Comparison of ENCODE assay signal across 10 cellular contexts in genomic region chr20:63060057-63060991, GRCh38. TPM values are rescaled to one million over a fixed set of nuclear protein-coding genes. Genes with fewer than 3 reads are reported as not detected.
DNase-seq lines count a peak whose midpoint lies in the region; ATAC-seq and TF ChIP-seq lines count a peak whose summit lies in the region.
"Had no signal": no experiment of that assay in that cellular context is flagged by ENCODE, and none has a peak within 500 bp of the region (broad histone marks: within the 10 kb centered on the region; RNA-seq: fewer than 3 reads in every experiment).

No MANE protein-coding gene starts in this region.

- H3K4me3 ChIP-seq in left ventricle myocardium inferior, result no peak overlapping the region
- no peak overlapping the region for H3K4me3 ChIP-seq in CD8-positive, alpha-beta T cell (ENCODE audit: low read depth, low read length)
- H3K4me3 ChIP-seq: pancreas had no signal

- H3K36me3 Mint-ChIP-seq in CD8-positive, alpha-beta T cell, result no peaks in the 10 kb centered on the region

- no peak overlapping the region for H3K27ac Mint-ChIP-seq in CD8-positive, alpha-beta T cell

- H3K4me1 Mint-ChIP-seq in CD8-positive, alpha-beta T cell (ENCODE audit: low read depth), result no peaks in the 10 kb centered on the region

- peaks cover 92% of the 10 kb centered on the region for H3K27me3 ChIP-seq in left ventricle myocardium inferior (ENCODE audit: low read depth)
- H3K27me3 ChIP-seq in CD8-positive, alpha-beta T cell (ENCODE audit: insufficient read depth, low read length), result peaks cover 3% of the 10 kb centered on the region

- DNase-seq in A172 (ENCODE audit: low spot score) (peak; percentile 89), G401 (ENCODE audit: low spot score) (peak; percentile 93), SHP77 (lab: John Stamatoyannopoulos, UW) (peak; percentile 87 to 94), left ventricle myocardium inferior (peak; percentile 10), CD1c-positive myeloid dendritic cell (ENCODE audit: extremely low spot score) (no peak)
- DNase-seq in CD8-positive, alpha-beta T cell, result no peak
- DNase-seq: activated naive CD4-positive, alpha-beta T cell had no signal

- no peak overlapping the region for H3K27ac ChIP-seq in left ventricle myocardium inferior (replicated peaks)
- H3K27ac ChIP-seq in CD8-positive, alpha-beta T cell (ENCODE audit: low read depth, low read length), result no peak overlapping the region
- H3K27ac ChIP-seq: pancreas had no signal

- ATAC-seq in CD8-positive, alpha-beta T cell, result no peak
- no peak for ATAC-seq in GM19463 (IDR thresholded peaks at IDR 0.05; ENCODE audit: unreplicated experiment)
- ATAC-seq in GM21576 (IDR thresholded peaks at IDR 0.05; ENCODE audit: unreplicated experiment), result no peak
- ATAC-seq: pancreas had no signal

- no peak overlapping the region for H3K4me3 Mint-ChIP-seq in CD8-positive, alpha-beta T cell

- intact Hi-C loops in left ventricle myocardium inferior (cut with micrococcal nuclease), result no loop called here
- intact Hi-C loops in CD8-positive, alpha-beta T cell (cut with DNase I, micrococcal nuclease), result no loop called here

- POLR2A ChIA-PET in CD8-positive, alpha-beta T cell (lab: Charles Lee), result no interaction called here

- H3K4me1 ChIP-seq in left ventricle myocardium inferior, result peaks cover 8% of the 10 kb centered on the region
- no peaks in the 10 kb centered on the region for H3K4me1 ChIP-seq in CD8-positive, alpha-beta T cell (ENCODE audit: insufficient read depth, low read length)
- H3K4me1 ChIP-seq: pancreas had no signal

- CTCF ChIA-PET in CD8-positive, alpha-beta T cell (lab: Charles Lee), result interaction anchor here (0.8 kb wide), 1 partner anchor 209 kb away, joined by 3 read pairs; no protein-coding TSS in a partner anchor

- TF ChIP-seq CTCF in left ventricle myocardium inferior (IDR thresholded peaks at IDR 0.05; ENCODE audit: borderline replicate concordance), result no peak
- TF ChIP-seq CTCF in CD8-positive, alpha-beta T cell (IDR thresholded peaks at IDR 0.05), result no peak

- in situ Hi-C loops in G401 (cut with HindIII; ENCODE audit: low sequenced_read_pairs), result loop anchor here (5.0 kb wide), 1 partner anchor 72 kb away; no protein-coding TSS in a partner anchor

- H3K9me3 ChIP-seq in left ventricle myocardium inferior (replicated peaks), result no peaks in the 10 kb centered on the region
- H3K9me3 ChIP-seq in CD8-positive, alpha-beta T cell (ENCODE audit: low read length), result no peaks in the 10 kb centered on the region
- H3K9me3 ChIP-seq: pancreas had no signal

- no peaks in the 10 kb centered on the region for H3K36me3 ChIP-seq in left ventricle myocardium inferior
- H3K36me3 ChIP-seq in CD8-positive, alpha-beta T cell (ENCODE audit: insufficient read depth, low read length), result no peaks in the 10 kb centered on the region
- H3K36me3 ChIP-seq: pancreas had no signal

- peaks cover 17% of the 10 kb centered on the region for H3K27me3 Mint-ChIP-seq in CD8-positive, alpha-beta T cell (ENCODE audit: low read depth)

- H3K9me3 Mint-ChIP-seq in CD8-positive, alpha-beta T cell, result no peaks in the 10 kb centered on the region

RNA-seq across cellular contexts. Expression of gene BHLHE23, which starts 53.6 kb away (rescaled TPM):
- not detected in 2 replicates for total RNA-seq in A172 (2014; rRNA removed; shearing (Covaris generic))
- total RNA-seq in G401 (2014; rRNA removed; shearing (Covaris generic)), result not detected in 2 replicates
- not detected for total RNA-seq in left ventricle myocardium inferior
- under 1 TPM in 1 of 2 experiments, not detected in 1; 0.44 TPM for total RNA-seq in CD8-positive, alpha-beta T cell
- total RNA-seq: pancreas had no signal

Comparison
In these comparisons a context has a peak if more than half of its experiments do, and no peak if none do; other contexts are left out.
1. DNase-seq: peak in A172 (single experiment), G401 (single experiment), SHP77 (2 of 2) and left ventricle myocardium inferior (single experiment); none in CD8-positive, alpha-beta T cell (0 of 7) and CD1c-positive myeloid dendritic cell (single experiment).